9 cellular contexts compared by ENCODE assay signal in the genomic region with DNA sequence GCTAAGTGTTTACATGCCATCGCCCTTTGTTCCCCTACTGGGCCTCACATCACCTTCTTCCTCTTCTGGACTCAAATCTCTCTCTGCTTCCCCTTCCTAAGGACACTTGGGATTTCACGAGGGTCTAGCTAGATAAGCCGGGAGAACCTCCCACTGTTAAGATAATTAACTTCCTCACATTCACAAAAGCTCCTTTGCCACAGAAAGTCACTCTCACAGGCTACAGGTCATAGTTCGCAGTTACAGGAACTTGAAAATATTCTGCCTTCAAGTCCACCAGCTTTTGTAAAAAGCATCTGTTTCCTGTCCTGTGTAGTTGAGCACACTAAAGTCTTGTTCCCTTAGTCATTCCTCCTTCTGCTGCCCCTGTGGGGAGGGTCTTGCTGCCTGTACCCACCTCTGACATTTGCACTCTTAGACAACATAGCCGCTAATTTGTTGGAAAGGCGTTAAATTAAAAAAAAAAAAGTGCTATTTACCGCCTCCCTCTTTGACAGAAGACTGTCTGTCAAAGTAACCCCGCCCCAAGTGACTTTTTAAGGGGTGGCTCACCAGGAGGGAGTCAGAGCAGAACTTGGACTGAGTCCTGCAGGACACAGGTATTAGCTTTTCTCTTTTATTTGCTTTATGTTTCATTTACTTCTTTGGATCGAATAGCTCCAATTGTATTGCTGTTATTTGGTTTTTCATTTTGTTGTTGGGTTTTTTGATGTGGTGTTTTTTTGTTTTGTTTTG. TPM values are rescaled to one million over a fixed set of nuclear protein-coding genes. Genes with fewer than 3 reads are reported as not detected.
DNase-seq lines count a peak whose midpoint lies in the region; ATAC-seq, FAIRE-seq and TF ChIP-seq lines count a peak whose summit lies in the region.
"Had no signal": no experiment of that assay in that cellular context is flagged by ENCODE, and none has a peak within 500 bp of the region (broad histone marks: within the 10 kb centered on the region; RNA-seq: fewer than 3 reads in every experiment).

No MANE protein-coding gene starts in this region.

- CTCF ChIA-PET in GM12878 (lab: Yijun Ruan, JAX) (interaction anchor here (0.7 to 15.8 kb wide), 7 partner anchors 9 to 110 kb away, joined by 3 to 549 read pairs (median 5); a partner anchor contains a TSS), SK-N-SH (lab: Yijun Ruan, JAX) (interaction anchor here (0.6 to 3.0 kb wide), 6 partner anchors 14 to 522 kb away, joined by 3 to 11 read pairs (median 8); no protein-coding TSS in a partner anchor)

- H2AFZ ChIP-seq in GM12878 (ENCODE audit: control insufficient read depth, low read depth, low read length), result peak overlapping the region; percentile 91
- H2AFZ ChIP-seq in neuron (ENCODE audit: low read depth, low read length), result peak overlapping the region; percentile 0
- H2AFZ ChIP-seq in SK-N-SH (ENCODE audit: low read depth), result no peak overlapping the region

- no peaks in the 10 kb centered on the region for H3F3A ChIP-seq in SK-N-SH (replicated peaks; ENCODE audit: insufficient read depth)

- RAD21 ChIA-PET in GM12878 (lab: Charles Lee; ENCODE audit: unreplicated experiment), result interaction anchor here (0.6 to 1.9 kb wide), 10 partner anchors 10 to 238 kb away, joined by 3 to 10 read pairs (median 4); no protein-coding TSS in a partner anchor

- FAIRE-seq in GM12878 (lab: Jason Lieb, UNC), result peak; percentile 61

- POLR2A ChIA-PET in GM12878 (lab: Charles Lee) (interaction anchor here (0.6 to 4.2 kb wide), 6 partner anchors 10 to 796 kb away, joined by 3 to 14 read pairs (median 3); a partner anchor contains a TSS), SK-N-SH (lab: Yijun Ruan, JAX) (no interaction called here)

- DNase-seq in AML-193 (lab: John Stamatoyannopoulos, UW), result peak; percentile 83 to 87
- peak; percentile 71 for DNase-seq in T follicular helper cell (ENCODE audit: low read depth)
- no peak for DNase-seq in GM12878 (ENCODE audit: low read depth, low spot score)
- no peak for DNase-seq in SK-N-SH
- no peak for DNase-seq in iPS-NIHi11 (ENCODE audit: low spot score)
- no peak for DNase-seq in T1000 (lab: John Stamatoyannopoulos, UW)

- H3K9me3 ChIP-seq in GM12878 (replicated peaks; ENCODE audit: control insufficient read depth, insufficient read depth, low read length) (no peaks in the 10 kb centered on the region), neuron (ENCODE audit: low read length) (no peaks in the 10 kb centered on the region), SK-N-SH (no peaks in the 10 kb centered on the region; the same call in 1 of the 2 replicates)

- intact Hi-C loops in GM12878 (cut with micrococcal nuclease; ENCODE audit: unreplicated experiment), result no loop called here

- no peaks in the 10 kb centered on the region for H3K36me3 ChIP-seq in GM12878 (ENCODE audit: control insufficient read depth in 2 of 2, insufficient read depth in 2 of 2, low read length in 1 of 2)
- no peaks in the 10 kb centered on the region for H3K36me3 ChIP-seq in neuron (ENCODE audit: insufficient read depth, low read length)
- H3K36me3 ChIP-seq in SK-N-SH (replicated peaks in 1 of 2; ENCODE audit: control insufficient read depth in 1 of 2, insufficient read depth in 2 of 2, low read length in 1 of 2), result no peaks in the 10 kb centered on the region

- in situ Hi-C loops in GM12878 (cut with MboI), result no loop called here

- TF ChIP-seq CTCF in GM12878 (IDR thresholded peaks at IDR 0.05 in 2 of 3, conservative IDR thresholded peaks at IDR 0.05 in 1 of 3; ENCODE audit: control insufficient read depth in 2 of 3, extremely low read depth in 1 of 3, insufficient read depth in 1 of 3, low read depth in 3 of 3, low read length in 3 of 3) (no peak), SK-N-SH (IDR thresholded peaks at IDR 0.05) (no peak)

- SMC1A ChIA-PET in GM12878 (lab: Charles Lee; ENCODE audit: uncharacterized antibody, unreplicated experiment), result interaction anchor here (1.1 to 17.5 kb wide), 7 partner anchors 13 to 109 kb away, joined by 4 to 305 read pairs (median 5); a partner anchor contains a TSS

- TF ChIP-seq EP300 in GM12878 (IDR thresholded peaks at IDR 0.05; ENCODE audit: borderline replicate concordance in 1 of 2, control insufficient read depth in 1 of 2, low read depth in 2 of 2, low read length in 2 of 2), result no peak
- no peak for TF ChIP-seq EP300 in SK-N-SH (IDR thresholded peaks at IDR 0.05; ENCODE audit: borderline replicate concordance in 1 of 2, low read depth in 1 of 2, low read length in 1 of 2)

- H3K79me2 ChIP-seq in GM12878 (ENCODE audit: control insufficient read depth, insufficient read depth, low read length) (peaks cover 48% of the 10 kb centered on the region), SK-N-SH (ENCODE audit: insufficient read depth) (no peaks in the 10 kb centered on the region)

- peak overlapping the region; percentile 96 for H3K27ac ChIP-seq in GM12878 (ENCODE audit: control insufficient read depth, insufficient read depth)
- no peak overlapping the region for H3K27ac ChIP-seq in SK-N-SH (ENCODE audit: low read depth in 2 of 2, low read length in 1 of 2)

- H3K4me1 ChIP-seq in GM12878 (ENCODE audit: control insufficient read depth, insufficient read depth, low read length) (peaks cover 36% of the 10 kb centered on the region), neuron (ENCODE audit: insufficient read depth, low read length) (peaks cover 12% of the 10 kb centered on the region), SK-N-SH (ENCODE audit: control insufficient read depth in 1 of 2, insufficient read depth in 2 of 2, low read depth in 1 of 2, low read length in 1 of 2) (no peaks in the 10 kb centered on the region)

- peak; percentile 92 for TF ChIP-seq POLR2A in GM12878 (IDR thresholded peaks at IDR 0.05; ENCODE audit: low read depth, low read length)

- H3K27me3 ChIP-seq in GM12878 (replicated peaks in 1 of 2; ENCODE audit: control insufficient read depth in 2 of 2, insufficient read depth in 2 of 2, low read length in 1 of 2), result no peaks in the 10 kb centered on the region
- no peaks in the 10 kb centered on the region for H3K27me3 ChIP-seq in neuron (ENCODE audit: insufficient read depth, low read length)
- H3K27me3 ChIP-seq in SK-N-SH (ENCODE audit: insufficient read depth), result peaks cover 80% of the 10 kb centered on the region

- 1% methylated on average over 9 of the region's 9 CpGs for WGBS in GM12878 (ENCODE audit: insufficient coverage, insufficient replicate concordance, low lambda C conversion rate, missing lambda C conversion rate)
- 6% methylated on average over 9 of the region's 9 CpGs for WGBS in SK-N-SH (ENCODE audit: low lambda C conversion rate)

- no TSS peak for BruUV-seq in GM12878 (replicated peaks; lab: Mats Ljungman, UMichigan)

- ATAC-seq in GM21619 (IDR thresholded peaks at IDR 0.05; ENCODE audit: unreplicated experiment), result peak; percentile 54
- ATAC-seq in GM12878, result peak; percentile 68

- no peak for TF ChIP-seq RAD21 in GM12878 (IDR thresholded peaks at IDR 0.05; ENCODE audit: insufficient read depth, low read depth, low read length)
- TF ChIP-seq RAD21 in SK-N-SH (IDR thresholded peaks at IDR 0.05; ENCODE audit: low read length), result no peak

- peak overlapping the region; percentile 83 for H3K4me3 ChIP-seq in GM12878
- no peak overlapping the region for H3K4me3 ChIP-seq in neuron (ENCODE audit: low read length)
- no peak overlapping the region for H3K4me3 ChIP-seq in SK-N-SH (ENCODE audit: low read depth in 2 of 2, low read length in 1 of 2)

- H3K4me2 ChIP-seq in GM12878 (ENCODE audit: control insufficient read depth, insufficient read depth) (peak overlapping the region; percentile 90), SK-N-SH (no peak overlapping the region)

- H3K9ac ChIP-seq in GM12878 (ENCODE audit: control insufficient read depth, insufficient read depth, low read length) (peak overlapping the region; percentile 95), SK-N-SH (no peak overlapping the region)

- H3K9me2 ChIP-seq in SK-N-SH, result no peaks in the 10 kb centered on the region

- H4K20me1 ChIP-seq in GM12878 (ENCODE audit: control insufficient read depth, insufficient read depth), result no peaks in the 10 kb centered on the region
- H4K20me1 ChIP-seq in SK-N-SH (ENCODE audit: insufficient read depth), result no peaks in the 10 kb centered on the region

TF ChIP-seq in GM12878, 131 proteins besides CTCF, POLR2A, EP300 and RAD21 (continues in another document):
- TF ChIP-seq RCOR1 (conservative IDR thresholded peaks at IDR 0.05; ENCODE audit: low read depth, low read length), result no peak

TF ChIP-seq in SK-N-SH, 30 proteins besides CTCF, POLR2A, EP300 and RAD21:
- TF ChIP-seq RCOR1 (IDR thresholded peaks at IDR 0.05; ENCODE audit: low read length) (no peak), NFIC (IDR thresholded peaks at IDR 0.05; ENCODE audit: borderline replicate concordance) (no peak), RFX5 (IDR thresholded peaks at IDR 0.05; ENCODE audit: low read length) (no peak), YY1 (IDR thresholded peaks at IDR 0.05; ENCODE audit: low read depth) (no peak), FOXJ3 (CRISPR knock-in tag; IDR thresholded peaks at IDR 0.05) (no peak), RXRA (IDR thresholded peaks at IDR 0.05; ENCODE audit: borderline replicate concordance, low read depth) (no peak), ELF1 (IDR thresholded peaks at IDR 0.05) (no peak), MEF2A (IDR thresholded peaks at IDR 0.05; ENCODE audit: borderline replicate concordance, low read depth) (no peak)

RNA-seq across cellular contexts. Expression of a gene that starts 26.8 kb away (rescaled TPM):
- total RNA-seq in GM12878 (2013; cell fraction: nucleolus; rRNA removed), result 11.6 and 13.1 TPM in 2 replicates
- total RNA-seq in GM12878 (2014; rRNA removed) (4.6 and 7.0 TPM in 2 replicates), GM12878 (2014; rRNA removed; fragmentation: Illumina TruSeq; extraction: Trizol) (5.4 and 7.2 TPM in 2 replicates), GM12878 (2021) (13.5 and 13.6 TPM in 2 replicates)
- 5.9 TPM for polyA plus RNA-seq in GM12878 (2011; ENCODE audit: low read depth)
- polyA plus RNA-seq in GM12878 (2011; rRNA removed) (1.4 and 2.7 TPM in 2 replicates), GM12878 (2014; fragmentation: Illumina TruSeq; extraction: Trizol) (5.0 and 9.0 TPM in 2 replicates), GM12878 (2014; fragmentation: Nextera tagmentation; extraction: Ambion mirVana) (1 to 10 TPM in 1 of 2 experiments, under 1 TPM in 1; 0.87 to 1.0 TPM), GM12878 (2014; rRNA removed) (10.0 and 12.4 TPM in 2 replicates), GM12878 (2016; fragmentation: Nextera tagmentation; extraction: Ambion mirVana) (10 to 100 TPM; 12.1 to 12.5 TPM), SK-N-SH (2012; rRNA removed) (not detected in 2 replicates)
- polyA plus RNA-seq in GM12878 (2011; cell fraction: cytosol; rRNA removed), result 5.0 and 5.7 TPM in 2 replicates
- 6.1 and 7.6 TPM in 2 replicates for polyA plus RNA-seq in GM12878 (2011; cell fraction: nucleus; rRNA removed)
- 21.6 and 37.4 TPM in 2 replicates for polyA plus RNA-seq in GM12878 (2012)
- 1.5 and 5.0 TPM in 2 replicates for polyA minus RNA-seq in GM12878 (2011; rRNA and poly(A)+ RNA removed)
- polyA minus RNA-seq in GM12878 (2011; cell fraction: cytosol; rRNA and poly(A)+ RNA removed), result 3.2 TPM in 1 of 2 replicates, not detected in the other
- polyA minus RNA-seq in GM12878 (2011; cell fraction: nucleus; rRNA and poly(A)+ RNA removed), result 1.7 and 2.0 TPM in 2 replicates
- not detected in 2 replicates for polyA plus RNA-seq in SK-N-SH (2012; cell fraction: cytosol; rRNA removed)
- polyA plus RNA-seq in SK-N-SH (2012; cell fraction: nucleus; rRNA removed), result not detected in 2 replicates
- polyA plus RNA-seq: BJ had no signal

Comparison
In these comparisons a context has a peak if more than half of its experiments do, and no peak if none do; other contexts are left out.
1. DNase-seq: peak in AML-193 (2 of 2) and T follicular helper cell (single experiment); none in GM12878 (single experiment), SK-N-SH (single experiment), iPS-NIHi11 (single experiment) and T1000 (single experiment).